24 cellular contexts compared by ENCODE assay signal in the genomic region with DNA sequence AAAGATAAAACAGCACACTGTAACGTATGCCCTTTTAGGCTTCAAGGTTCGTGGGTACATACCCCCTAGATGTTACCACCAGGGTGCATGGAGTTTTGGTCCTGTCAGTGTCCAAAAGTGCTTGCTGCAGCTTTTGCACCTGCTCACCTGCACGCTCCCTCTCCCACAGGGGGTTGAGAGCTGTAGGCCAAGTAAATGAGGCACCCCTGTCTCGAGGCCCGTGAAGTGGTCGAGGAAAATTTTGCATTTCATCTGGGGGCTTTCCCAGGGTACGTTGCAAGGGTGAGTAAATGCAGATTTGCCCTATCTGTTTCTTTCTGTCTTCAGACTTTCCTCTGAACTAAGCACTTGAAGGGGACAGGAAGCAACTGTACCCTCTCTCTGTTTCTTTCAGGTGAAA.
A peak's percentile ranks its signal among the peaks of the same experiment; 100 is the strongest.
DNase-seq lines count a peak whose midpoint lies in the region; ATAC-seq and TF ChIP-seq lines count a peak whose summit lies in the region.
"Had no signal": no experiment of that assay in that cellular context is flagged by ENCODE, and none has a peak within 500 bp of the region (broad histone marks: within the 10 kb centered on the region; RNA-seq: fewer than 3 reads in every experiment).

No MANE protein-coding gene starts in this region.

- no peak for TF ChIP-seq EP300 in esophagus muscularis mucosa (IDR thresholded peaks at IDR 0.05)

- CTCF ChIA-PET in activated CD8-positive, alpha-beta T cell treated with anti-CD3 and anti-CD28 coated beads, Interleukin-2, amount 10 ng/mL, durations not matched to agents 7 days and 5 days (lab: Charles Lee): no interaction called here
- CTCF ChIA-PET in activated CD8-positive, alpha-beta T cell treated with anti-CD3 and anti-CD28 coated beads for 36 hours (lab: Charles Lee): no interaction called here

- H3K4me1 ChIP-seq in OCI-LY3 (ENCODE audit: low read length) (peaks cover 42% of the 10 kb centered on the region), esophagus muscularis mucosa (no peaks in the 10 kb centered on the region), osteoblast (ENCODE audit: insufficient read depth, low read length) (peaks cover 7% of the 10 kb centered on the region)
- H3K4me1 ChIP-seq: BE2C had no signal

- 94% methylated on average over 7 of the region's 7 CpGs for WGBS in esophagus muscularis mucosa

- H3K9me3 ChIP-seq in OCI-LY3 (ENCODE audit: insufficient read depth, low read length) (no peaks in the 10 kb centered on the region), esophagus muscularis mucosa (no peaks in the 10 kb centered on the region), osteoblast (ENCODE audit: low read depth, low read length) (no peaks in the 10 kb centered on the region)
- H3K9me3 ChIP-seq: BE2C, BLaER1 had no signal

- peaks cover 2% of the 10 kb centered on the region for H3K27me3 Mint-ChIP-seq in activated CD8-positive, alpha-beta T cell treated with anti-CD3 and anti-CD28 coated beads, Interleukin-2, amount 10 ng/mL, durations not matched to agents 7 days and 5 days (ENCODE audit: low read depth)
- H3K27me3 Mint-ChIP-seq in activated CD8-positive, alpha-beta T cell treated with anti-CD3 and anti-CD28 coated beads for 36 hours: peaks cover 5% of the 10 kb centered on the region

- TF ChIP-seq POLR2A in esophagus muscularis mucosa (IDR thresholded peaks at IDR 0.05; ENCODE audit: low read depth): no peak

- peaks cover 6% of the 10 kb centered on the region for H3K4me1 Mint-ChIP-seq in activated CD8-positive, alpha-beta T cell treated with anti-CD3 and anti-CD28 coated beads, Interleukin-2, amount 10 ng/mL, durations not matched to agents 7 days and 5 days (ENCODE audit: low read depth)
- no peaks in the 10 kb centered on the region for H3K4me1 Mint-ChIP-seq in activated CD8-positive, alpha-beta T cell treated with anti-CD3 and anti-CD28 coated beads for 36 hours (ENCODE audit: low read depth)
- H3K4me1 Mint-ChIP-seq: CD4-positive, alpha-beta memory T cell; CD4-positive, CD25-positive, alpha-beta regulatory T cell had no signal

- 0 out of 2 replicates have a peak overlapping the region, but pooled peaks have one; percentile 15 for H3K4me3 ChIP-seq in OCI-LY3 (ENCODE audit: low read length)
- H3K4me3 ChIP-seq in esophagus muscularis mucosa: no peak overlapping the region
- H3K4me3 ChIP-seq in osteoblast (ENCODE audit: insufficient read depth, low read length): no peak overlapping the region
- H3K4me3 ChIP-seq: BLaER1, GM12878 had no signal

- H3K4me2 ChIP-seq in OCI-LY3 (ENCODE audit: low read length): peak overlapping the region; percentile 62
- no peak overlapping the region for H3K4me2 ChIP-seq in osteoblast (ENCODE audit: insufficient read depth, low read length)
- H3K4me2 ChIP-seq: BLaER1 had no signal

- H2AFZ ChIP-seq in OCI-LY3 (ENCODE audit: low read depth, low read length): no peak overlapping the region
- no peak overlapping the region for H2AFZ ChIP-seq in osteoblast (ENCODE audit: low read length)

- no peaks in the 10 kb centered on the region for H3K27me3 ChIP-seq in OCI-LY3 (ENCODE audit: low read depth, low read length)
- no peaks in the 10 kb centered on the region for H3K27me3 ChIP-seq in esophagus muscularis mucosa
- no peaks in the 10 kb centered on the region for H3K27me3 ChIP-seq in osteoblast (ENCODE audit: insufficient read depth, low read length)
- H3K27me3 ChIP-seq: BE2C, BLaER1 had no signal

- no peaks in the 10 kb centered on the region for H3K9me3 Mint-ChIP-seq in activated CD8-positive, alpha-beta T cell treated with anti-CD3 and anti-CD28 coated beads, Interleukin-2, amount 10 ng/mL, durations not matched to agents 7 days and 5 days (ENCODE audit: insufficient read depth)
- no peaks in the 10 kb centered on the region for H3K9me3 Mint-ChIP-seq in activated CD8-positive, alpha-beta T cell treated with anti-CD3 and anti-CD28 coated beads for 36 hours
- H3K9me3 Mint-ChIP-seq: CD8-positive, alpha-beta memory T cell had no signal

- H3K27ac ChIP-seq in OCI-LY3 (ENCODE audit: low read length): no peak overlapping the region
- H3K27ac ChIP-seq in esophagus muscularis mucosa (replicated peaks in 1 of 4): no peak overlapping the region
- H3K27ac ChIP-seq in osteoblast (ENCODE audit: low read depth, low read length): no peak overlapping the region
- H3K27ac ChIP-seq: BLaER1 had no signal

- ATAC-seq in activated CD8-positive, alpha-beta T cell treated with anti-CD3 and anti-CD28 coated beads, Interleukin-2, amount 10 ng/mL, durations not matched to agents 7 days and 5 days: no peak
- ATAC-seq in activated CD8-positive, alpha-beta T cell treated with anti-CD3 and anti-CD28 coated beads for 36 hours: no peak
- ATAC-seq: GM12878 had no signal

- peak; percentile 12 for DNase-seq in activated CD8-positive, alpha-beta T cell treated with anti-CD3 and anti-CD28 coated beads, Interleukin-2, amount 10 ng/mL, durations not matched to agents 7 days and 5 days
- no peak for DNase-seq in activated CD8-positive, alpha-beta T cell treated with anti-CD3 and anti-CD28 coated beads for 36 hours
- DNase-seq in esophagus muscularis mucosa (ENCODE audit: extremely low spot score) (peak; percentile 62), osteoblast (ENCODE audit: insufficient read length, low spot score, missing footprints) (no peak), NCI-H82 treated with DMSO at 0.1 percent for 48 hours (lab: John Stamatoyannopoulos, UW; ENCODE audit: unreplicated experiment) (no peak)
- DNase-seq: 8988T; ACHN; BE2C; C1 segment of cervical spinal cord; CD4-positive, alpha-beta memory T cell; CD4-positive, CD25-positive, alpha-beta regulatory T cell; CD8-positive, alpha-beta memory T cell; COR-L47; DMS 273 treated with DMSO at 0.1 percent for 48 hours; DMS153; DMS53; DMS79; DND-41; EL; GDM1 had no signal

- no peak overlapping the region for H3K9ac ChIP-seq in OCI-LY3 (ENCODE audit: low read length)
- H3K9ac ChIP-seq: BLaER1 had no signal

- H3K79me2 ChIP-seq in OCI-LY3 (ENCODE audit: low read length) (no peaks in the 10 kb centered on the region), osteoblast (ENCODE audit: insufficient read depth, low read length) (no peaks in the 10 kb centered on the region)

- intact Hi-C loops in activated CD8-positive, alpha-beta T cell treated with anti-CD3 and anti-CD28 coated beads for 36 hours (cut with micrococcal nuclease): no loop called here
- intact Hi-C loops in esophagus muscularis mucosa (cut with DNase I): no loop called here

- H3K36me3 Mint-ChIP-seq in activated CD8-positive, alpha-beta T cell treated with anti-CD3 and anti-CD28 coated beads, Interleukin-2, amount 10 ng/mL, durations not matched to agents 7 days and 5 days (ENCODE audit: low read depth): no peaks in the 10 kb centered on the region
- no peaks in the 10 kb centered on the region for H3K36me3 Mint-ChIP-seq in activated CD8-positive, alpha-beta T cell treated with anti-CD3 and anti-CD28 coated beads for 36 hours (ENCODE audit: low read depth)
- H3K36me3 Mint-ChIP-seq: CD14-positive monocyte; CD4-positive, alpha-beta memory T cell; CD4-positive, CD25-positive, alpha-beta regulatory T cell had no signal

- no peak overlapping the region for H3K27ac Mint-ChIP-seq in activated CD8-positive, alpha-beta T cell treated with anti-CD3 and anti-CD28 coated beads, Interleukin-2, amount 10 ng/mL, durations not matched to agents 7 days and 5 days
- no peak overlapping the region for H3K27ac Mint-ChIP-seq in activated CD8-positive, alpha-beta T cell treated with anti-CD3 and anti-CD28 coated beads for 36 hours
- H3K27ac Mint-ChIP-seq: CD14-positive monocyte; CD4-positive, CD25-positive, alpha-beta regulatory T cell had no signal

- no peak for TF ChIP-seq CTCF in activated CD8-positive, alpha-beta T cell treated with anti-CD3 and anti-CD28 coated beads for 36 hours (IDR thresholded peaks at IDR 0.05)
- no peak for TF ChIP-seq CTCF in OCI-LY3 (IDR thresholded peaks at IDR 0.05; ENCODE audit: low read depth, low read length)
- no peak for TF ChIP-seq CTCF in esophagus muscularis mucosa (IDR thresholded peaks at IDR 0.05)
- TF ChIP-seq CTCF in osteoblast (IDR thresholded peaks at IDR 0.05; ENCODE audit: extremely low read depth, low read depth, low read length): no peak

- no peaks in the 10 kb centered on the region for H4K20me1 ChIP-seq in OCI-LY3 (ENCODE audit: insufficient read depth, low read length)
- H4K20me1 ChIP-seq in osteoblast (ENCODE audit: insufficient read depth, low read length): no peaks in the 10 kb centered on the region
- H4K20me1 ChIP-seq: BLaER1 had no signal

- no peaks in the 10 kb centered on the region for H3K36me3 ChIP-seq in OCI-LY3 (replicated peaks; ENCODE audit: low read depth, low read length)
- H3K36me3 ChIP-seq in esophagus muscularis mucosa: no peaks in the 10 kb centered on the region
- H3K36me3 ChIP-seq in osteoblast (ENCODE audit: insufficient read depth, low read length): no peaks in the 10 kb centered on the region
- H3K36me3 ChIP-seq: BE2C, BLaER1 had no signal

- H3K4me3 Mint-ChIP-seq in activated CD8-positive, alpha-beta T cell treated with anti-CD3 and anti-CD28 coated beads, Interleukin-2, amount 10 ng/mL, durations not matched to agents 7 days and 5 days: no peak overlapping the region
- H3K4me3 Mint-ChIP-seq in activated CD8-positive, alpha-beta T cell treated with anti-CD3 and anti-CD28 coated beads for 36 hours: no peak overlapping the region
- H3K4me3 Mint-ChIP-seq: CD14-positive monocyte; CD4-positive, alpha-beta memory T cell; CD4-positive, CD25-positive, alpha-beta regulatory T cell; CD8-positive, alpha-beta memory T cell had no signal

- POLR2A ChIA-PET in activated CD8-positive, alpha-beta T cell treated with anti-CD3 and anti-CD28 coated beads, Interleukin-2, amount 10 ng/mL, durations not matched to agents 7 days and 5 days (lab: Charles Lee): no interaction called here
- POLR2A ChIA-PET in activated CD8-positive, alpha-beta T cell treated with anti-CD3 and anti-CD28 coated beads for 36 hours (lab: Charles Lee): no interaction called here

Comparison
In these comparisons a context has a peak if more than half of its experiments do, and no peak if none do; other contexts are left out.
1. DNase-seq: peak in activated CD8-positive, alpha-beta T cell treated with anti-CD3 and anti-CD28 coated beads, Interleukin-2, amount 10 ng/mL, durations not matched to agents 7 days and 5 days (single experiment) and esophagus muscularis mucosa (single experiment); none in activated CD8-positive, alpha-beta T cell treated with anti-CD3 and anti-CD28 coated beads for 36 hours (single experiment), osteoblast (single experiment) and NCI-H82 treated with DMSO at 0.1 percent for 48 hours (single experiment).